In genomic region chr19:28537079-28537478, GRCh38 we compare ENCODE assay signal across 1 cellular context.
A peak's percentile ranks its signal among the peaks of the same experiment; 100 is the strongest.
TF ChIP-seq lines count a peak whose summit lies in the region.

No MANE protein-coding gene starts in this region.

TF ChIP-seq in K562, 482 proteins besides CTCF, POLR2A, EP300 and RAD21 (continued from another document and continues in another):
- TF ChIP-seq, protein P1, sequence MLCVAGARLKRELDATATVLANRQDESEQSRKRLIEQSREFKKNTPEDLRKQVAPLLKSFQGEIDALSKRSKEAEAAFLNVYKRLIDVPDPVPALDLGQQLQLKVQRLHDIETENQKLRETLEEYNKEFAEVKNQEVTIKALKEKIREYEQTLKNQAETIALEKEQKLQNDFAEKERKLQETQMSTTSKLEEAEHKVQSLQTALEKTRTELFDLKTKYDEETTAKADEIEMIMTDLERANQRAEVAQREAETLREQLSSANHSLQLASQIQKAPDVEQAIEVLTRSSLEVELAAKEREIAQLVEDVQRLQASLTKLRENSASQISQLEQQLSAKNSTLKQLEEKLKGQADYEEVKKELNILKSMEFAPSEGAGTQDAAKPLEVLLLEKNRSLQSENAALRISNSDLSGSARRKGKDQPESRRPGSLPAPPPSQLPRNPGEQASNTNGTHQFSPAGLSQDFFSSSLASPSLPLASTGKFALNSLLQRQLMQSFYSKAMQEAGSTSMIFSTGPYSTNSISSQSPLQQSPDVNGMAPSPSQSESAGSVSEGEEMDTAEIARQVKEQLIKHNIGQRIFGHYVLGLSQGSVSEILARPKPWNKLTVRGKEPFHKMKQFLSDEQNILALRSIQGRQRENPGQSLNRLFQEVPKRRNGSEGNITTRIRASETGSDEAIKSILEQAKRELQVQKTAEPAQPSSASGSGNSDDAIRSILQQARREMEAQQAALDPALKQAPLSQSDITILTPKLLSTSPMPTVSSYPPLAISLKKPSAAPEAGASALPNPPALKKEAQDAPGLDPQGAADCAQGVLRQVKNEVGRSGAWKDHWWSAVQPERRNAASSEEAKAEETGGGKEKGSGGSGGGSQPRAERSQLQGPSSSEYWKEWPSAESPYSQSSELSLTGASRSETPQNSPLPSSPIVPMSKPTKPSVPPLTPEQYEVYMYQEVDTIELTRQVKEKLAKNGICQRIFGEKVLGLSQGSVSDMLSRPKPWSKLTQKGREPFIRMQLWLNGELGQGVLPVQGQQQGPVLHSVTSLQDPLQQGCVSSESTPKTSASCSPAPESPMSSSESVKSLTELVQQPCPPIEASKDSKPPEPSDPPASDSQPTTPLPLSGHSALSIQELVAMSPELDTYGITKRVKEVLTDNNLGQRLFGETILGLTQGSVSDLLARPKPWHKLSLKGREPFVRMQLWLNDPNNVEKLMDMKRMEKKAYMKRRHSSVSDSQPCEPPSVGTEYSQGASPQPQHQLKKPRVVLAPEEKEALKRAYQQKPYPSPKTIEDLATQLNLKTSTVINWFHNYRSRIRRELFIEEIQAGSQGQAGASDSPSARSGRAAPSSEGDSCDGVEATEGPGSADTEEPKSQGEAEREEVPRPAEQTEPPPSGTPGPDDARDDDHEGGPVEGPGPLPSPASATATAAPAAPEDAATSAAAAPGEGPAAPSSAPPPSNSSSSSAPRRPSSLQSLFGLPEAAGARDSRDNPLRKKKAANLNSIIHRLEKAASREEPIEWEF (CRISPR knock-in tag; IDR thresholded peaks at IDR 0.05), result no peak
- TF ChIP-seq USF2 (CRISPR knock-in tag; IDR thresholded peaks at IDR 0.05) (no peak), PTBP1 (IDR thresholded peaks at IDR 0.05; ENCODE audit: low read depth, low read length) (no peak), WHSC1 (IDR thresholded peaks at IDR 0.05; ENCODE audit: low read length) (no peak), PHF20 (IDR thresholded peaks at IDR 0.05; ENCODE audit: partially characterized antibody) (no peak), MLLT1 (IDR thresholded peaks at IDR 0.05) (peak; percentile 93 to 97), HNRNPUL1 (IDR thresholded peaks at IDR 0.05; ENCODE audit: low read length) (no peak), ZNF263 (CRISPR knock-in tag; IDR thresholded peaks at IDR 0.05; ENCODE audit: borderline replicate concordance) (no peak), ZNF561 (CRISPR knock-in tag; conservative IDR thresholded peaks at IDR 0.05) (no peak), SMAD4 (CRISPR knock-in tag; conservative IDR thresholded peaks at IDR 0.05) (no peak), BRCA1 (IDR thresholded peaks at IDR 0.05) (no peak), BRCA1 (CRISPR knock-in tag; IDR thresholded peaks at IDR 0.05) (no peak), ZNF316 (IDR thresholded peaks at IDR 0.05) (peak; percentile 74), C11orf30 (IDR thresholded peaks at IDR 0.05; ENCODE audit: low read depth) (peak; percentile 65), NR4A1 (CRISPR knock-in tag; IDR thresholded peaks at IDR 0.05) (no peak), NR4A1 (tag; IDR thresholded peaks at IDR 0.05) (no peak), TBL1XR1 (IDR thresholded peaks at IDR 0.05; ENCODE audit: low read length in 2 of 2) (no peak), ZNF143 (CRISPR knock-in tag; IDR thresholded peaks at IDR 0.05) (no peak), MAFF (IDR thresholded peaks at IDR 0.05; ENCODE audit: low read length) (0 out of 2 replicates have a peak, but pooled peaks have one; percentile 41), HMG20A (CRISPR knock-in tag; conservative IDR thresholded peaks at IDR 0.05) (no peak), MEF2A (IDR thresholded peaks at IDR 0.05; ENCODE audit: control insufficient read depth, low read depth, low read length) (no peak), ZNF282 (CRISPR knock-in tag; IDR thresholded peaks at IDR 0.05) (no peak), MAFG (tag; conservative IDR thresholded peaks at IDR 0.05) (peak; percentile 56; the same call in 1 of the 2 replicates), E2F8 (IDR thresholded peaks at IDR 0.05; ENCODE audit: low read depth, partially characterized antibody) (no peak), FUS (optimal IDR thresholded peaks at IDR 0.05; ENCODE audit: low read depth, low read length) (no peak), CBX2 (IDR thresholded peaks at IDR 0.05; ENCODE audit: insufficient read depth, low read length, poor library complexity, severe bottlenecking) (no peak), KLF1 (tag; IDR thresholded peaks at IDR 0.05) (no peak), ESRRA (IDR thresholded peaks at IDR 0.05; ENCODE audit: borderline replicate concordance, low read depth) (no peak), POLR2B (IDR thresholded peaks at IDR 0.05; ENCODE audit: low read depth, partially characterized antibody) (no peak), ZNF184 (CRISPR knock-in tag; IDR thresholded peaks at IDR 0.05) (no peak), GTF2E2 (tag; IDR thresholded peaks at IDR 0.05) (no peak), TRIM24 (IDR thresholded peaks at IDR 0.05) (0 out of 4 replicates have a peak, but pooled peaks of 1 of the 2 experiments have one; percentile 7), ESRRB (CRISPR knock-in tag; IDR thresholded peaks at IDR 0.05; ENCODE audit: borderline replicate concordance) (no peak), ZNF551 (CRISPR knock-in tag; IDR thresholded peaks at IDR 0.05) (no peak), SOX6 (IDR thresholded peaks at IDR 0.05) (0 out of 2 replicates have a peak, but pooled peaks have one; percentile 17), U2AF2 (optimal IDR thresholded peaks at IDR 0.05; ENCODE audit: low read depth, low read length) (no peak)
- TF ChIP-seq, protein P2, sequence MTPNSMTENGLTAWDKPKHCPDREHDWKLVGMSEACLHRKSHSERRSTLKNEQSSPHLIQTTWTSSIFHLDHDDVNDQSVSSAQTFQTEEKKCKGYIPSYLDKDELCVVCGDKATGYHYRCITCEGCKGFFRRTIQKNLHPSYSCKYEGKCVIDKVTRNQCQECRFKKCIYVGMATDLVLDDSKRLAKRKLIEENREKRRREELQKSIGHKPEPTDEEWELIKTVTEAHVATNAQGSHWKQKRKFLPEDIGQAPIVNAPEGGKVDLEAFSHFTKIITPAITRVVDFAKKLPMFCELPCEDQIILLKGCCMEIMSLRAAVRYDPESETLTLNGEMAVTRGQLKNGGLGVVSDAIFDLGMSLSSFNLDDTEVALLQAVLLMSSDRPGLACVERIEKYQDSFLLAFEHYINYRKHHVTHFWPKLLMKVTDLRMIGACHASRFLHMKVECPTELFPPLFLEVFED (CRISPR knock-in tag; conservative IDR thresholded peaks at IDR 0.05), result no peak
- TF ChIP-seq, protein P3, sequence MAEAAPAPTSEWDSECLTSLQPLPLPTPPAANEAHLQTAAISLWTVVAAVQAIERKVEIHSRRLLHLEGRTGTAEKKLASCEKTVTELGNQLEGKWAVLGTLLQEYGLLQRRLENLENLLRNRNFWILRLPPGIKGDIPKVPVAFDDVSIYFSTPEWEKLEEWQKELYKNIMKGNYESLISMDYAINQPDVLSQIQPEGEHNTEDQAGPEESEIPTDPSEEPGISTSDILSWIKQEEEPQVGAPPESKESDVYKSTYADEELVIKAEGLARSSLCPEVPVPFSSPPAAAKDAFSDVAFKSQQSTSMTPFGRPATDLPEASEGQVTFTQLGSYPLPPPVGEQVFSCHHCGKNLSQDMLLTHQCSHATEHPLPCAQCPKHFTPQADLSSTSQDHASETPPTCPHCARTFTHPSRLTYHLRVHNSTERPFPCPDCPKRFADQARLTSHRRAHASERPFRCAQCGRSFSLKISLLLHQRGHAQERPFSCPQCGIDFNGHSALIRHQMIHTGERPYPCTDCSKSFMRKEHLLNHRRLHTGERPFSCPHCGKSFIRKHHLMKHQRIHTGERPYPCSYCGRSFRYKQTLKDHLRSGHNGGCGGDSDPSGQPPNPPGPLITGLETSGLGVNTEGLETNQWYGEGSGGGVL (CRISPR knock-in tag; IDR thresholded peaks at IDR 0.05), result no peak
- TF ChIP-seq, protein P4, sequence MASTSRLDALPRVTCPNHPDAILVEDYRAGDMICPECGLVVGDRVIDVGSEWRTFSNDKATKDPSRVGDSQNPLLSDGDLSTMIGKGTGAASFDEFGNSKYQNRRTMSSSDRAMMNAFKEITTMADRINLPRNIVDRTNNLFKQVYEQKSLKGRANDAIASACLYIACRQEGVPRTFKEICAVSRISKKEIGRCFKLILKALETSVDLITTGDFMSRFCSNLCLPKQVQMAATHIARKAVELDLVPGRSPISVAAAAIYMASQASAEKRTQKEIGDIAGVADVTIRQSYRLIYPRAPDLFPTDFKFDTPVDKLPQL (IDR thresholded peaks at IDR 0.05; ENCODE audit: extremely low read depth, insufficient read length), result no peak
- TF ChIP-seq, protein P5, sequence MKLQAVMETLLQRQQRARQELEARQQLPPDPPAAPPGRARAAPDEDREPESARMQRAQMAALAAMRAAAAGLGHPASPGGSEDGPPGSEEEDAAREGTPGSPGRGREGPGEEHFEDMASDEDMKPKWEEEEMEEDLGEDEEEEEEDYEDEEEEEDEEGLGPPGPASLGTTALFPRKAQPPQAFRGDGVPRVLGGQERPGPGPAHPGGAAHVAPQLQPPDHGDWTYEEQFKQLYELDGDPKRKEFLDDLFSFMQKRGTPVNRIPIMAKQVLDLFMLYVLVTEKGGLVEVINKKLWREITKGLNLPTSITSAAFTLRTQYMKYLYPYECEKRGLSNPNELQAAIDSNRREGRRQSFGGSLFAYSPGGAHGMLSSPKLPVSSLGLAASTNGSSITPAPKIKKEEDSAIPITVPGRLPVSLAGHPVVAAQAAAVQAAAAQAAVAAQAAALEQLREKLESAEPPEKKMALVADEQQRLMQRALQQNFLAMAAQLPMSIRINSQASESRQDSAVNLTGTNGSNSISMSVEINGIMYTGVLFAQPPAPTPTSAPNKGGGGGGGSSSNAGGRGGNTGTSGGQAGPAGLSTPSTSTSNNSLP (IDR thresholded peaks at IDR 0.05; ENCODE audit: borderline replicate concordance, low read depth, low read length), result 0 out of 2 replicates have a peak, but pooled peaks have one; percentile 70
- TF ChIP-seq, protein P6, sequence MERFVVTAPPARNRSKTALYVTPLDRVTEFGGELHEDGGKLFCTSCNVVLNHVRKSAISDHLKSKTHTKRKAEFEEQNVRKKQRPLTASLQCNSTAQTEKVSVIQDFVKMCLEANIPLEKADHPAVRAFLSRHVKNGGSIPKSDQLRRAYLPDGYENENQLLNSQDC (CRISPR knock-in tag; IDR thresholded peaks at IDR 0.05), result no peak
- TF ChIP-seq, protein P7, sequence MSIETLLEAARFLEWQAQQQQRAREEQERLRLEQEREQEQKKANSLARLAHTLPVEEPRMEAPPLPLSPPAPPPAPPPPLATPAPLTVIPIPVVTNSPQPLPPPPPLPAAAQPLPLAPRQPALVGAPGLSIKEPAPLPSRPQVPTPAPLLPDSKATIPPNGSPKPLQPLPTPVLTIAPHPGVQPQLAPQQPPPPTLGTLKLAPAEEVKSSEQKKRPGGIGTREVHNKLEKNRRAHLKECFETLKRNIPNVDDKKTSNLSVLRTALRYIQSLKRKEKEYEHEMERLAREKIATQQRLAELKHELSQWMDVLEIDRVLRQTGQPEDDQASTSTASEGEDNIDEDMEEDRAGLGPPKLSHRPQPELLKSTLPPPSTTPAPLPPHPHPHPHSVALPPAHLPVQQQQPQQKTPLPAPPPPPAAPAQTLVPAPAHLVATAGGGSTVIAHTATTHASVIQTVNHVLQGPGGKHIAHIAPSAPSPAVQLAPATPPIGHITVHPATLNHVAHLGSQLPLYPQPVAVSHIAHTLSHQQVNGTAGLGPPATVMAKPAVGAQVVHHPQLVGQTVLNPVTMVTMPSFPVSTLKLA (conservative IDR thresholded peaks at IDR 0.05), result 0 out of 4 replicates have a peak, but pooled peaks of 1 of the 2 experiments have one; percentile 26
- TF ChIP-seq, protein P8, sequence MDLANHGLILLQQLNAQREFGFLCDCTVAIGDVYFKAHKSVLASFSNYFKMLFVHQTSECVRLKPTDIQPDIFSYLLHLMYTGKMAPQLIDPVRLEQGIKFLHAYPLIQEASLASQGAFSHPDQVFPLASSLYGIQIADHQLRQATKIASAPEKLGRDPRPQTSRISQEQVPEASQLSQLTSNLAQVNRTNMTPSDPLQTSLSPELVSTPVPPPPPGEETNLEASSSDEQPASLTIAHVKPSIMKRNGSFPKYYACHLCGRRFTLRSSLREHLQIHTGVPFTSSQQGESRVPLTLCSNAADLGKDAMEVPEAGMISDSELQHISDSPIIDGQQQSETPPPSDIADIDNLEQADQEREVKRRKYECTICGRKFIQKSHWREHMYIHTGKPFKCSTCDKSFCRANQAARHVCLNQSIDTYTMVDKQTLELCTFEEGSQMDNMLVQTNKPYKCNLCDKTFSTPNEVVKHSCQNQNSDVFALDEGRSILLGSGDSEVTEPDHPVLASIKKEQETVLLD (IDR thresholded peaks at IDR 0.05), result no peak
